Comparison of ENCODE assay signal across 2 cellular contexts in genomic region chr5:141824717-141825116, GRCh38.
TF ChIP-seq lines count a peak whose summit lies in the region.

No MANE protein-coding gene starts in this region.

TF ChIP-seq in A549, 52 proteins besides CTCF, POLR2A, EP300 and RAD21 (continued from another document):
- TF ChIP-seq HMGXB4 (CRISPR knock-in tag; IDR thresholded peaks at IDR 0.05; ENCODE audit: borderline replicate concordance) (no peak), BCL3 (IDR thresholded peaks at IDR 0.05) (no peak)

TF ChIP-seq in IMR-90, 13 proteins besides CTCF, POLR2A, EP300 and RAD21 (continued from another document):
- no peak for TF ChIP-seq RFX5 (IDR thresholded peaks at IDR 0.05; ENCODE audit: low read depth, low read length)
- no peak for TF ChIP-seq CHD1 (IDR thresholded peaks at IDR 0.05; ENCODE audit: low read depth, low read length)
- TF ChIP-seq NFE2L2 (IDR thresholded peaks at IDR 0.05; ENCODE audit: low read depth, low read length) = no peak
- no peak for TF ChIP-seq USF2 (IDR thresholded peaks at IDR 0.05; ENCODE audit: low read depth, low read length)
